ENCODE assay signal across 15 cellular contexts in the genomic region with DNA sequence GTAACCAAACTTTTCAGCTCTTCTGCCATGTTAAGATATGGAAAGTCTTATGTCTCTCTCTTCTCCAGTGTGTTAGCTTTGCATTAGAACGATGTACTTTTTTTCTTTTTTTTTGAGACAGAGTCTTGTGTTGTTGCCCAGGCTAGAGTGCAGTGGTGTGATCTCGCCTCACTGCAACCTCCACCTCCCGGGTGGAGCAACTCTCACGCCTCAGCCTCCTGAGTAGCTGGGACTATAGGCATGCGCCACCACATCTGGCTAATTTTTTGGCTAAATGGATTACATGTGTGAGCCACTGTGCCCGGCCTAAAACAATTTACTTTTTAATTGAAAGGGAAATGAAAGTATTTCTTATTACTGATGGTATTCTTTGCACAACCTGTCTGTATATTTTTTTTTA. TPM values are rescaled to one million over a fixed set of nuclear protein-coding genes. Genes with fewer than 3 reads are reported as not detected.
DNase-seq lines count a peak whose midpoint lies in the region; ATAC-seq and TF ChIP-seq lines count a peak whose summit lies in the region.
"Had no signal": no experiment of that assay in that cellular context is flagged by ENCODE, and none has a peak within 500 bp of the region (broad histone marks: within the 10 kb centered on the region; RNA-seq: fewer than 3 reads in every experiment).

No MANE protein-coding gene starts in this region.

- no peaks in the 10 kb centered on the region for H3K27me3 ChIP-seq in RWPE2 (ENCODE audit: insufficient read depth, poor library complexity, severe bottlenecking)
- H3K27me3 ChIP-seq: hepatocyte, right atrium auricular region, upper lobe of right lung had no signal

- no peaks in the 10 kb centered on the region for H3K27me3 Mint-ChIP-seq in activated naive CD4-positive, alpha-beta T cell treated with anti-CD3 and anti-CD28 coated beads, Interleukin-2, amount 50 U/mL, for 24 hours
- H3K27me3 Mint-ChIP-seq in type B pancreatic cell = no peaks in the 10 kb centered on the region

- H3K9me3 ChIP-seq in RWPE2 (ENCODE audit: severe bottlenecking) = no peaks in the 10 kb centered on the region
- H3K9me3 ChIP-seq: right atrium auricular region, upper lobe of right lung had no signal

- H3K4me1 ChIP-seq in RWPE2 (ENCODE audit: insufficient read depth, poor library complexity, severe bottlenecking) = peaks cover 30% of the 10 kb centered on the region

- peaks cover 29% of the 10 kb centered on the region for H3K36me3 ChIP-seq in RWPE2 (ENCODE audit: low read depth)
- H3K36me3 ChIP-seq: right atrium auricular region, upper lobe of right lung had no signal

- no peak for DNase-seq in activated naive CD4-positive, alpha-beta T cell (lab: John Stamatoyannopoulos, UW)
- DNase-seq in RWPE2 (ENCODE audit: low spot score) (no peak), fibroblast of gingiva (ENCODE audit: low read depth) (peak; percentile 23), type B pancreatic cell (ENCODE audit: extremely low spot score, unreplicated experiment) (no peak), dedifferentiated amniotic fluid mesenchymal stem cell (ENCODE audit: extremely low spot score) (no peak), epidermal melanocyte (ENCODE audit: insufficient read length, low spot score) (no peak)
- DNase-seq in NK-92 treated with Interleukin-12 subunit alpha and Interleukin-12 subunit beta, amount 100 ng/mL, for 24 hours (lab: John Stamatoyannopoulos, UW) = no peak
- DNase-seq: activated CD4-positive, alpha-beta T cell treated with anti-CD3 and anti-CD28 coated beads for 1 hour; endodermal cell; mammary epithelial cell; upper lobe of right lung had no signal

- peak overlapping the region; percentile 53 for H3K27ac Mint-ChIP-seq in activated naive CD4-positive, alpha-beta T cell treated with anti-CD3 and anti-CD28 coated beads, Interleukin-2, amount 50 U/mL, for 24 hours
- peak overlapping the region; percentile 69 for H3K27ac Mint-ChIP-seq in type B pancreatic cell

- no peak for ATAC-seq in RWPE2 (ENCODE audit: low read depth)
- ATAC-seq: upper lobe of right lung had no signal

- no peak overlapping the region for H3K4me3 ChIP-seq in RWPE2 (ENCODE audit: severe bottlenecking)
- H3K4me3 ChIP-seq: hepatocyte, right atrium auricular region, upper lobe of right lung had no signal

- H3K27ac ChIP-seq in RWPE2 (ENCODE audit: poor library complexity, severe bottlenecking) = peak overlapping the region; percentile 86
- H3K27ac ChIP-seq: C4-2B, hepatocyte, upper lobe of right lung had no signal

- H3K9me3 Mint-ChIP-seq in activated naive CD4-positive, alpha-beta T cell treated with anti-CD3 and anti-CD28 coated beads, Interleukin-2, amount 50 U/mL, for 24 hours = no peaks in the 10 kb centered on the region
- H3K9me3 Mint-ChIP-seq in type B pancreatic cell = no peaks in the 10 kb centered on the region
- H3K9me3 Mint-ChIP-seq: endodermal cell had no signal

- peaks cover 7% of the 10 kb centered on the region for H3K36me3 Mint-ChIP-seq in activated naive CD4-positive, alpha-beta T cell treated with anti-CD3 and anti-CD28 coated beads, Interleukin-2, amount 50 U/mL, for 24 hours
- peaks cover 18% of the 10 kb centered on the region for H3K36me3 Mint-ChIP-seq in type B pancreatic cell

- peaks cover 75% of the 10 kb centered on the region for H3K4me1 Mint-ChIP-seq in activated naive CD4-positive, alpha-beta T cell treated with anti-CD3 and anti-CD28 coated beads, Interleukin-2, amount 50 U/mL, for 24 hours
- peaks cover 36% of the 10 kb centered on the region for H3K4me1 Mint-ChIP-seq in type B pancreatic cell (ENCODE audit: unreplicated experiment)

- peak overlapping the region; percentile 19 for H3K4me3 Mint-ChIP-seq in activated naive CD4-positive, alpha-beta T cell treated with anti-CD3 and anti-CD28 coated beads, Interleukin-2, amount 50 U/mL, for 24 hours
- no peak overlapping the region for H3K4me3 Mint-ChIP-seq in type B pancreatic cell
- H3K4me3 Mint-ChIP-seq: endodermal cell had no signal

- TF ChIP-seq CTCF in RWPE2 (IDR thresholded peaks at IDR 0.05; ENCODE audit: poor library complexity, severe bottlenecking) = no peak
- no peak for TF ChIP-seq CTCF in type B pancreatic cell (conservative IDR thresholded peaks at IDR 0.05)

RNA-seq across cellular contexts. Expression of a gene that starts 35.8 kb away (rescaled TPM):
- 66.5 and 79.4 TPM in 2 replicates for total RNA-seq in type B pancreatic cell (ENCODE audit: low replicate concordance)
